13 cellular contexts compared by ENCODE assay signal in genomic region chr4:157115613-157116340, GRCh38. TPM values are rescaled to one million over a fixed set of nuclear protein-coding genes. Genes with fewer than 3 reads are reported as not detected.
DNase-seq lines count a peak whose midpoint lies in the region; ATAC-seq, FAIRE-seq and TF ChIP-seq lines count a peak whose summit lies in the region.
"Had no signal": no experiment of that assay in that cellular context is flagged by ENCODE, and none has a peak within 500 bp of the region (broad histone marks: within the 10 kb centered on the region; RNA-seq: fewer than 3 reads in every experiment).

No MANE protein-coding gene starts in this region.

- H2AFZ ChIP-seq in HepG2 (ENCODE audit: low read length), result no peak overlapping the region

- H3K4me2 ChIP-seq in HepG2 (ENCODE audit: low read depth, low read length), result no peak overlapping the region

- CTCF ChIA-PET in HepG2 (lab: Yijun Ruan, JAX; ENCODE audit: low intra/inter-chr PET ratio, low total read pairs), result no interaction called here

- H3K4me3 ChIP-seq in HepG2 (replicated peaks in 1 of 3; ENCODE audit: insufficient read depth in 1 of 3, low read depth in 2 of 3, low read length in 3 of 3) (no peak overlapping the region), right lobe of liver (no peak overlapping the region), adipocyte (ENCODE audit: low read length) (no peak overlapping the region)
- H3K4me3 ChIP-seq: testis had no signal

- H3K27ac ChIP-seq in HepG2 (ENCODE audit: extremely low read length, insufficient read depth, low read length) (no peak overlapping the region), right lobe of liver (no peak overlapping the region)
- H3K27ac ChIP-seq: testis had no signal

- FAIRE-seq in HepG2 (lab: Jason Lieb, UNC), result no peak

- 5% methylated on average over 3 of the region's 3 CpGs for WGBS in HepG2 (ENCODE audit: low lambda C conversion rate)
- WGBS in right lobe of liver (ENCODE audit: insufficient coverage, low coverage, low lambda C conversion rate, missing lambda C conversion rate), result 54% methylated on average over 3 of the region's 3 CpGs

- H3K36me3 ChIP-seq in HepG2 (replicated peaks in 1 of 2; ENCODE audit: control insufficient read depth in 1 of 2, insufficient read depth in 2 of 2, low read length in 2 of 2) (no peaks in the 10 kb centered on the region), right lobe of liver (no peaks in the 10 kb centered on the region), adipocyte (ENCODE audit: control insufficient read depth, insufficient read depth, low read length, severe bottlenecking) (no peaks in the 10 kb centered on the region)

- no peak for TF ChIP-seq EP300 in HepG2 (IDR thresholded peaks at IDR 0.05; ENCODE audit: low read depth in 2 of 2, low read length in 2 of 2)
- no peak for TF ChIP-seq EP300 in HepG2 (CRISPR knock-in tag; IDR thresholded peaks at IDR 0.05; ENCODE audit: borderline replicate concordance)

- H3K9ac ChIP-seq in HepG2 (ENCODE audit: insufficient read depth, low read depth, low read length) (no peak overlapping the region), adipocyte (ENCODE audit: low read length) (no peak overlapping the region)

- no peak for TF ChIP-seq RAD21 in HepG2 (CRISPR knock-in tag; IDR thresholded peaks at IDR 0.05)

- no peaks in the 10 kb centered on the region for H3K4me1 ChIP-seq in HepG2 (ENCODE audit: insufficient read depth, low read length)
- no peaks in the 10 kb centered on the region for H3K4me1 ChIP-seq in right lobe of liver
- peaks cover 11% of the 10 kb centered on the region for H3K4me1 ChIP-seq in adipocyte (ENCODE audit: control insufficient read depth, insufficient read depth, low read length)
- H3K4me1 ChIP-seq: testis had no signal

- H3K27me3 ChIP-seq in HepG2 (ENCODE audit: control insufficient read depth in 1 of 2, insufficient read depth in 2 of 2, low read length in 2 of 2), result no peaks in the 10 kb centered on the region
- H3K27me3 ChIP-seq in right lobe of liver, result no peaks in the 10 kb centered on the region
- no peaks in the 10 kb centered on the region for H3K27me3 ChIP-seq in adipocyte (replicated peaks; ENCODE audit: control insufficient read depth, insufficient read depth, low read length)
- H3K27me3 ChIP-seq: testis had no signal

- intact Hi-C loops in HepG2 (cut with micrococcal nuclease; ENCODE audit: unreplicated experiment), result no loop called here
- intact Hi-C loops in right lobe of liver (cut with DNase I), result no loop called here

- no TSS peak for BruUV-seq in HepG2 (replicated peaks; lab: Mats Ljungman, UMichigan)

- TF ChIP-seq POLR2A in HepG2 (IDR thresholded peaks at IDR 0.05; ENCODE audit: insufficient read depth in 1 of 2, low read depth in 2 of 2, low read length in 2 of 2) (no peak), right lobe of liver (IDR thresholded peaks at IDR 0.05) (no peak)

- in situ Hi-C loops in HepG2 (cut with HindIII; ENCODE audit: extremely low pct_ligation_motif_present, low pct_unique_long_range_greater_than_20kb), result no loop called here

- POLR2A ChIA-PET in HepG2 (lab: Yijun Ruan, JAX), result no interaction called here

- H3K9me3 ChIP-seq in HepG2 (ENCODE audit: low read length) (no peaks in the 10 kb centered on the region), right lobe of liver (no peaks in the 10 kb centered on the region), adipocyte (ENCODE audit: control insufficient read depth, low read length) (no peaks in the 10 kb centered on the region)
- H3K9me3 ChIP-seq: testis had no signal

- no peak for DNase-seq in HepG2 (ENCODE audit: low spot score)
- no peak for DNase-seq in right lobe of liver
- peak; percentile 70 for DNase-seq in adipocyte (ENCODE audit: low read depth)
- peak; percentile 17 for DNase-seq in foreskin melanocyte
- DNase-seq in GOT3 (lab: John Stamatoyannopoulos, UW), result no peak
- DNase-seq in SKM-1 treated with dmso at 0.1 percent for 144 hours (lab: John Stamatoyannopoulos, UW; ENCODE audit: unreplicated experiment), result no peak
- DNase-seq in cortex of kidney (lab: John Stamatoyannopoulos, UW), result no peak
- DNase-seq: NCI-H446, T-cell, testis had no signal

- no peaks in the 10 kb centered on the region for H4K20me1 ChIP-seq in HepG2 (ENCODE audit: insufficient read depth, low read length)

- ATAC-seq in HepG2 (no peak), right lobe of liver (no peak), HG02642 (IDR thresholded peaks at IDR 0.05; ENCODE audit: poor library complexity, unreplicated experiment) (no peak)
- ATAC-seq: T-cell had no signal

- TF ChIP-seq CTCF in HepG2 (CRISPR knock-in tag; IDR thresholded peaks at IDR 0.05) (no peak), right lobe of liver (IDR thresholded peaks at IDR 0.05) (no peak)

- H3K79me2 ChIP-seq in HepG2 (ENCODE audit: insufficient read depth, low read length), result no peaks in the 10 kb centered on the region

TF ChIP-seq in HepG2, 621 proteins besides CTCF, POLR2A, EP300 and RAD21:
- TF ChIP-seq ZNF121 (CRISPR knock-in tag; IDR thresholded peaks at IDR 0.05) (no peak), MEIS1 (CRISPR knock-in tag; IDR thresholded peaks at IDR 0.05; ENCODE audit: borderline replicate concordance) (no peak), AHR (CRISPR knock-in tag; IDR thresholded peaks at IDR 0.05) (no peak), ZNF510 (CRISPR knock-in tag; IDR thresholded peaks at IDR 0.05; ENCODE audit: low read depth) (no peak), MEF2D (CRISPR knock-in tag; IDR thresholded peaks at IDR 0.05) (no peak), CEBPB (IDR thresholded peaks at IDR 0.05; ENCODE audit: borderline replicate concordance, low read depth, low read length) (peak; percentile 17; the same call in 1 of the 2 replicates), ZNF362 (CRISPR knock-in tag; IDR thresholded peaks at IDR 0.05; ENCODE audit: borderline replicate concordance) (no peak)
TF ChIP-seq in HepG2: peak in this region for 1.

RNA-seq across cellular contexts. Expression of gene GLRB, which starts 39.8 kb away (rescaled TPM):
- total RNA-seq in HepG2 (2016; rRNA removed; fragmentation: Illumina TruSeq; extraction: Trizol), result 0.24 TPM in 1 of 2 replicates, not detected in the other
- 0.09 TPM in 1 of 2 replicates, not detected in the other for total RNA-seq in HepG2 (2016; cell fraction: cytosol; rRNA removed; fragmentation: Illumina TruSeq; extraction: Trizol; ENCODE audit: low read depth)
- 0.11 TPM in 1 of 2 replicates, not detected in the other for total RNA-seq in HepG2 (2016; cell fraction: insoluble cytoplasmic fraction; rRNA removed; fragmentation: Illumina TruSeq; extraction: Trizol)
- total RNA-seq in HepG2 (2016; cell fraction: membrane; rRNA removed; fragmentation: Illumina TruSeq; extraction: Trizol), result 0.21 TPM in 1 of 2 replicates, not detected in the other
- total RNA-seq in HepG2 (2016; cell fraction: nucleus; rRNA removed; fragmentation: Illumina TruSeq; extraction: Trizol), result 0.28 TPM in 1 of 2 replicates, not detected in the other
- polyA plus RNA-seq in HepG2 (2011; rRNA removed), result 0.07 and 0.17 TPM in 2 replicates
- 0.04 and 0.13 TPM in 2 replicates for polyA plus RNA-seq in HepG2 (2011; cell fraction: cytosol; rRNA removed)
- polyA plus RNA-seq in HepG2 (2011; cell fraction: nucleus; rRNA removed), result not detected in 2 replicates
- polyA plus RNA-seq in HepG2 (2012), result 0.05 TPM in 1 of 2 replicates, not detected in the other
- polyA plus RNA-seq in HepG2 (2016; cell fraction: cytosol; fragmentation: Illumina TruSeq; extraction: Trizol; ENCODE audit: low read depth), result 0.40 TPM in 1 of 2 replicates, not detected in the other
- 0.20 TPM in 1 of 2 replicates, not detected in the other for polyA plus RNA-seq in HepG2 (2016; cell fraction: insoluble cytoplasmic fraction; fragmentation: Illumina TruSeq; extraction: Trizol; ENCODE audit: low read depth)
- not detected in 2 replicates for polyA plus RNA-seq in HepG2 (2016; cell fraction: membrane; fragmentation: Illumina TruSeq; extraction: Trizol; ENCODE audit: low read depth)
- polyA plus RNA-seq in HepG2 (2016; cell fraction: nucleus; fragmentation: Illumina TruSeq; extraction: Trizol; ENCODE audit: insufficient read depth, low read depth), result 0.40 and 0.52 TPM in 2 replicates
- polyA minus RNA-seq in HepG2 (2011; rRNA and poly(A)+ RNA removed; ENCODE audit: low replicate concordance), result not detected in 2 replicates
- not detected in 2 replicates for polyA minus RNA-seq in HepG2 (2011; cell fraction: cytosol; rRNA and poly(A)+ RNA removed)
- 0.75 TPM in 1 of 2 replicates, not detected in the other for polyA minus RNA-seq in HepG2 (2011; cell fraction: nucleus; rRNA and poly(A)+ RNA removed)
- total RNA-seq in right lobe of liver, result 1 to 10 TPM in 2 of 6 experiments, under 1 TPM in 4; 0.12 to 1.7 (median 0.36) TPM
- total RNA-seq: activated CD8-positive, alpha-beta memory T cell treated with anti-CD3 and anti-CD28 coated beads for 36 hours; HT-29; T-cell had no signal

Comparison
In these comparisons a context has a peak if more than half of its experiments do, and no peak if none do; other contexts are left out.
1. DNase-seq: peak in adipocyte (single experiment) and foreskin melanocyte (single experiment); none in HepG2 (single experiment), right lobe of liver (0 of 3), GOT3 (single experiment), SKM-1 treated with dmso at 0.1 percent for 144 hours (single experiment) and cortex of kidney (single experiment).